In genomic region chr10:90302758-90303443, GRCh38 we compare ENCODE assay signal across 15 cellular contexts.
A peak's percentile ranks its signal among the peaks of the same experiment; 100 is the strongest.
DNase-seq lines count a peak whose midpoint lies in the region; ATAC-seq and TF ChIP-seq lines count a peak whose summit lies in the region.
"Had no signal": no experiment of that assay in that cellular context is flagged by ENCODE, and none has a peak within 500 bp of the region (broad histone marks: within the 10 kb centered on the region; RNA-seq: fewer than 3 reads in every experiment).

No MANE protein-coding gene starts in this region.

- no peaks in the 10 kb centered on the region for H3K79me2 ChIP-seq in HCT116 (ENCODE audit: insufficient read depth, low read length)

- no peaks in the 10 kb centered on the region for H3K27me3 Mint-ChIP-seq in WTC11 (ENCODE audit: low read depth)
- H3K27me3 Mint-ChIP-seq: CD4-positive, CD25-positive, alpha-beta regulatory T cell had no signal

- H3K36me3 ChIP-seq in HCT116 (ENCODE audit: control insufficient read depth in 1 of 2, insufficient read depth in 2 of 2, low read length in 2 of 2) (no peaks in the 10 kb centered on the region), iPS-18a (ENCODE audit: control insufficient read depth, low read depth, low read length) (peaks cover 2% of the 10 kb centered on the region)
- H3K36me3 ChIP-seq: BLaER1 treated with 17β-estradiol and CSF1 and Interleukin-3, amounts not matched to agents 10 nM and 100 nM had no signal

- TF ChIP-seq POLR2A in HCT116 (IDR thresholded peaks at IDR 0.05; ENCODE audit: borderline replicate concordance, extremely low read depth, insufficient read depth, insufficient read length), result no peak

- H3K9me2 ChIP-seq in HCT116 (ENCODE audit: insufficient read depth), result no peaks in the 10 kb centered on the region

- peaks cover 60% of the 10 kb centered on the region for H3K4me1 Mint-ChIP-seq in WTC11
- H3K4me1 Mint-ChIP-seq: CD4-positive, CD25-positive, alpha-beta regulatory T cell had no signal

- no peaks in the 10 kb centered on the region for H4K20me1 ChIP-seq in HCT116 (ENCODE audit: insufficient read depth)
- H4K20me1 ChIP-seq: BLaER1 treated with 17β-estradiol and CSF1 and Interleukin-3, amounts not matched to agents 10 nM and 100 nM had no signal

- H3K4me2 ChIP-seq in HCT116 (ENCODE audit: low read length), result no peak overlapping the region

- H3K9me3 Mint-ChIP-seq in WTC11, result no peaks in the 10 kb centered on the region

- CTCF ChIA-PET in HCT116 (lab: Charles Lee) (no interaction called here), WTC11 (lab: Charles Lee) (interaction anchor here (1.1 kb wide), 1 partner anchor 15 kb away, joined by 4 read pairs; no protein-coding TSS in a partner anchor)

- TF ChIP-seq RAD21 in HCT116 (IDR thresholded peaks at IDR 0.05; ENCODE audit: low read depth), result no peak

- no peaks in the 10 kb centered on the region for H3K27me3 ChIP-seq in HCT116 (ENCODE audit: insufficient read depth, low read length)
- H3K27me3 ChIP-seq in iPS-18a (ENCODE audit: control insufficient read depth, insufficient read depth, low read length), result no peaks in the 10 kb centered on the region
- H3K27me3 ChIP-seq: BLaER1 treated with 17β-estradiol and CSF1 and Interleukin-3, amounts not matched to agents 10 nM and 100 nM had no signal

- H3K9me3 ChIP-seq in HCT116 (ENCODE audit: control insufficient read depth in 1 of 2, insufficient read depth in 1 of 2, low read depth in 1 of 2, low read length in 2 of 2) (no peaks in the 10 kb centered on the region), iPS-18a (ENCODE audit: control insufficient read depth, low read depth, low read length) (no peaks in the 10 kb centered on the region)
- H3K9me3 ChIP-seq: BLaER1 treated with 17β-estradiol and CSF1 and Interleukin-3, amounts not matched to agents 10 nM and 100 nM had no signal

- H3K4me3 ChIP-seq in HCT116 (replicated peaks in 1 of 2; ENCODE audit: low read depth in 1 of 2, low read length in 2 of 2) (no peak overlapping the region), iPS-18a (ENCODE audit: low read length) (no peak overlapping the region), foreskin fibroblast (ENCODE audit: low read depth in 1 of 2, low read length in 2 of 2) (no peak overlapping the region)
- H3K4me3 ChIP-seq: BLaER1 treated with 17β-estradiol and CSF1 and Interleukin-3, amounts not matched to agents 10 nM and 100 nM; K562 had no signal

- H3K4me3 Mint-ChIP-seq in WTC11, result no peak overlapping the region; the same call in 1 of the 2 replicates
- H3K4me3 Mint-ChIP-seq: CD4-positive, CD25-positive, alpha-beta regulatory T cell had no signal

- H2AFZ ChIP-seq in HCT116 (ENCODE audit: low read depth, low read length, poor library complexity, severe bottlenecking), result no peak overlapping the region

- H3K4me1 ChIP-seq in HCT116 (ENCODE audit: control insufficient read depth in 1 of 2, insufficient read depth in 2 of 2, low read length in 2 of 2) (peaks cover 24 to 41% of the 10 kb centered on the region in 2 experiments), iPS-18a (ENCODE audit: control insufficient read depth, low read depth, low read length) (peaks cover 28% of the 10 kb centered on the region)
- H3K4me1 ChIP-seq: BLaER1 treated with 17β-estradiol and CSF1 and Interleukin-3, amounts not matched to agents 10 nM and 100 nM had no signal

- no TSS peak for BruUV-seq in HCT116 (replicated peaks; lab: Mats Ljungman, UMichigan)

- POLR2A ChIA-PET in HCT116 (lab: Charles Lee), result no interaction called here
- POLR2A ChIA-PET in WTC11 (lab: Charles Lee), result no interaction called here

- intact Hi-C loops in HCT116 (cut with micrococcal nuclease), result no loop called here

- no peak overlapping the region for H3K9ac ChIP-seq in HCT116 (ENCODE audit: low read length)
- peak overlapping the region; percentile 21 for H3K9ac ChIP-seq in iPS-18a (ENCODE audit: low read length)
- H3K9ac ChIP-seq: BLaER1 treated with 17β-estradiol and CSF1 and Interleukin-3, amounts not matched to agents 10 nM and 100 nM had no signal

- peak overlapping the region; percentile 83 for H3K27ac Mint-ChIP-seq in WTC11
- H3K27ac Mint-ChIP-seq: CD4-positive, CD25-positive, alpha-beta regulatory T cell had no signal

- RAD21 ChIA-PET in HCT116 (lab: Charles Lee; ENCODE audit: low non-redundant PET in 1 of 2, low total read pairs in 2 of 2, uncharacterized antibody in 2 of 2, unreplicated experiment in 2 of 2), result no interaction called here

- ATAC-seq in HCT116, result no peak
- peak; percentile 62 for ATAC-seq in WTC11
- ATAC-seq: K562 had no signal

- H3K27ac ChIP-seq in HCT116 (ENCODE audit: low read depth, low read length) (peak overlapping the region; percentile 14; the same call in 1 of the 2 replicates), iPS-18a (ENCODE audit: low read length) (peak overlapping the region; percentile 38)
- H3K27ac ChIP-seq: BLaER1 treated with 17β-estradiol and CSF1 and Interleukin-3, amounts not matched to agents 10 nM and 100 nM had no signal

- TF ChIP-seq CTCF in HCT116 (IDR thresholded peaks at IDR 0.05 in 2 of 3, conservative IDR thresholded peaks at IDR 0.05 in 1 of 3; ENCODE audit: borderline replicate concordance in 1 of 3, insufficient read depth in 1 of 3, low read depth in 2 of 3, low read length in 2 of 3) (no peak), WTC11 (IDR thresholded peaks at IDR 0.05) (no peak), foreskin fibroblast (IDR thresholded peaks at IDR 0.05; ENCODE audit: low read depth, low read length) (no peak)

- H3K36me3 Mint-ChIP-seq in WTC11, result peaks cover 19% of the 10 kb centered on the region
- H3K36me3 Mint-ChIP-seq: CD4-positive, CD25-positive, alpha-beta regulatory T cell had no signal

- peak; percentile 22 for DNase-seq in ELF-1 (ENCODE audit: low read depth, low spot score)
- no peak for DNase-seq in HCT116 (ENCODE audit: low read depth, low spot score)
- no peak for DNase-seq in WTC11 (ENCODE audit: low spot score)
- no peak for DNase-seq in Kasumi-1 (lab: John Stamatoyannopoulos, UW)
- no peak for DNase-seq in foreskin fibroblast
- no peak for DNase-seq in mesenteric fat pad (ENCODE audit: low spot score)
- no peak for DNase-seq in stimulated activated CD4-positive, alpha-beta T cell treated with anti-CD3 and anti-CD28 coated beads, Interleukin-15, amount 100 ng/mL, for 24 hours
- DNase-seq: ACHN; Calu3; CD4-positive, CD25-positive, alpha-beta regulatory T cell; GOT3; HCEC 1CT had no signal

TF ChIP-seq in HCT116, 20 proteins besides CTCF, POLR2A, EP300 and RAD21:
- TF ChIP-seq MAX (IDR thresholded peaks at IDR 0.05) (no peak), TCF7L2 (IDR thresholded peaks at IDR 0.05; ENCODE audit: borderline replicate concordance, extremely low read depth, insufficient read depth, insufficient read length) (peak; percentile 50)

TF ChIP-seq in WTC11, 78 proteins besides CTCF, POLR2A, EP300 and RAD21:
- TF ChIP-seq SMAD4 (CRISPR knock-in tag; IDR thresholded peaks at IDR 0.05), result no peak
- 0 out of 2 replicates have a peak, but pooled peaks have one; percentile 47 for TF ChIP-seq ZNF671 (CRISPR knock-in tag; IDR thresholded peaks at IDR 0.05)
- no peak for TF ChIP-seq ZNF219 (CRISPR knock-in tag; IDR thresholded peaks at IDR 0.05; ENCODE audit: borderline replicate concordance)
